1 cellular context compared by ENCODE assay signal in genomic region chr1:18645172-18646090, GRCh38.
TF ChIP-seq lines count a peak whose summit lies in the region.

No MANE protein-coding gene starts in this region.

TF ChIP-seq in HepG2, 621 proteins besides CTCF, POLR2A, EP300 and RAD21 (continued from another document):
- TF ChIP-seq ZFY (CRISPR knock-in tag; IDR thresholded peaks at IDR 0.05) = peak; percentile 15; the same call in 1 of the 2 replicates
- no peak for TF ChIP-seq ZNF3 (CRISPR knock-in tag; IDR thresholded peaks at IDR 0.05)
- peak; percentile 23; the same call in 1 of the 2 replicates for TF ChIP-seq TFDP1 (CRISPR knock-in tag; IDR thresholded peaks at IDR 0.05; ENCODE audit: borderline replicate concordance)
- TF ChIP-seq PATZ1 (CRISPR knock-in tag; IDR thresholded peaks at IDR 0.05) = peak; percentile 77
- peak; percentile 63 for TF ChIP-seq ZBTB14 (CRISPR knock-in tag; IDR thresholded peaks at IDR 0.05)
- TF ChIP-seq ZNF557 (CRISPR knock-in tag; IDR thresholded peaks at IDR 0.05) = no peak
- TF ChIP-seq ZNF263 (CRISPR knock-in tag; IDR thresholded peaks at IDR 0.05) = 0 out of 2 replicates have a peak, but pooled peaks have one; percentile 19
- no peak for TF ChIP-seq HBP1 (CRISPR knock-in tag; IDR thresholded peaks at IDR 0.05; ENCODE audit: low read depth)
- TF ChIP-seq RARG (CRISPR knock-in tag; IDR thresholded peaks at IDR 0.05; ENCODE audit: low read depth) = no peak
- no peak for TF ChIP-seq ZNF253 (CRISPR knock-in tag; IDR thresholded peaks at IDR 0.05; ENCODE audit: borderline replicate concordance)
- TF ChIP-seq TBX2 (CRISPR knock-in tag; IDR thresholded peaks at IDR 0.05; ENCODE audit: borderline replicate concordance) = peak; percentile 71
- TF ChIP-seq PPARG (CRISPR knock-in tag; conservative IDR thresholded peaks at IDR 0.05) = no peak
- no peak for TF ChIP-seq DNMT1 (CRISPR knock-in tag; IDR thresholded peaks at IDR 0.05)
- peak; percentile 84 for TF ChIP-seq TCF7 (IDR thresholded peaks at IDR 0.05; ENCODE audit: low read depth)
